ENCODE assay signal across 8 cellular contexts in the genomic region with DNA sequence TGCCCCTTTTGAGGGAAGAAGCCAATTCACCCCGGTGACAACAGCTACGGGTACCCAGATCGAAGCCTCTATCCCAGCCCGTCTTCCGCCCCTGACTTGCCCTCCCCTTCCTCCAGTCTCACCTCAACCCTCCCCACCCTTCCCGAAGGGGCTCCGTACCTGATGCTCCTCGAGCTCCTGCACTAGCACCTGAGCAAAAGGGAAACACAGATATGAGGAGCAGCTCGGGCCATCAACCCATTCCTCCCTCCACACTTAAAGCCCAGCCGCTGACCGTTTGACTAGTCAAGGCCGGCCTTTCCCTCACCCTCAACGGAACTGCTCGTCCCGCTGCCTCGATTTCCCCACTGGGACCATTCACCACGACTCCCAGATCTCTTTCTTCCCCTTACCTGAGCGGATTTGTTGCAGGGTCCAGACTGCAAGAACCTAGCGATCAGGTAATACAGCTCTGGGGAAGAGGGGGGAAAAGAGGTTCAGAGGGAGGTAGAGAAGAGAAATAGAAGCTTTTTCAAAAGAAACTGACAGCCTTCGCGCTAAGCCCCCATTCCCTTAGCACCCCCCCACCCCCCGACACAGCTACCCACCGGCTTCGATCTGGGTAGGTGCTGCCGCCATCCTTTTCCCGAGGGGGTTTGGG. TPM values are rescaled to one million over a fixed set of nuclear protein-coding genes. Genes with fewer than 3 reads are reported as not detected.
DNase-seq lines count a peak whose midpoint lies in the region; ATAC-seq and TF ChIP-seq lines count a peak whose summit lies in the region.

No MANE protein-coding gene starts in this region.

- peaks cover 29% of the 10 kb centered on the region for H3K4me1 ChIP-seq in OCI-LY7 (ENCODE audit: insufficient read depth, low read length, poor library complexity, severe bottlenecking)

- no peaks in the 10 kb centered on the region for H3K36me3 Mint-ChIP-seq in activated naive CD4-positive, alpha-beta T cell treated with anti-CD3 and anti-CD28 coated beads, Interleukin-2, amount 50 U/mL, for 24 hours
- peaks cover 1% of the 10 kb centered on the region for H3K36me3 Mint-ChIP-seq in progenitor cell of endocrine pancreas (ENCODE audit: insufficient read depth)

- H3K4me2 ChIP-seq in OCI-LY7 (ENCODE audit: low read length) = peak overlapping the region; percentile 90

- H3K27me3 Mint-ChIP-seq in activated naive CD4-positive, alpha-beta T cell treated with anti-CD3 and anti-CD28 coated beads, Interleukin-2, amount 50 U/mL, for 24 hours = no peaks in the 10 kb centered on the region
- H3K27me3 Mint-ChIP-seq in progenitor cell of endocrine pancreas = no peaks in the 10 kb centered on the region

- H4K20me1 ChIP-seq in OCI-LY7 (ENCODE audit: insufficient read depth, low read length) = no peaks in the 10 kb centered on the region

- H3K4me3 Mint-ChIP-seq in activated naive CD4-positive, alpha-beta T cell treated with anti-CD3 and anti-CD28 coated beads, Interleukin-2, amount 50 U/mL, for 24 hours = peak overlapping the region; percentile 96
- H3K4me3 Mint-ChIP-seq in progenitor cell of endocrine pancreas (ENCODE audit: low read depth) = peak overlapping the region; percentile 81

- CTCF ChIA-PET in OCI-LY7 (lab: Charles Lee; ENCODE audit: unreplicated experiment) = interaction anchor here (0.6 kb wide), 1 partner anchor 16 kb away, joined by 7 read pairs; no protein-coding TSS in a partner anchor

- H3K27ac ChIP-seq in OCI-LY7 (ENCODE audit: low read depth, low read length, poor library complexity, severe bottlenecking) = peak overlapping the region; percentile 78

- POLR2A ChIA-PET in OCI-LY7 (lab: Charles Lee) = interaction anchor here (0.7 to 2.8 kb wide), 5 partner anchors 10 to 1664 kb away, joined by 3 to 13 read pairs (median 5); a partner anchor contains a TSS

- peak overlapping the region; percentile 85 for H3K27ac Mint-ChIP-seq in activated naive CD4-positive, alpha-beta T cell treated with anti-CD3 and anti-CD28 coated beads, Interleukin-2, amount 50 U/mL, for 24 hours
- peak overlapping the region; percentile 90 for H3K27ac Mint-ChIP-seq in progenitor cell of endocrine pancreas

- H3K9me3 ChIP-seq in OCI-LY7 (ENCODE audit: low read length) = no peaks in the 10 kb centered on the region

- peak overlapping the region; percentile 92 for H3K4me3 ChIP-seq in OCI-LY7 (ENCODE audit: low read depth, low read length, poor library complexity, severe bottlenecking)

- no peaks in the 10 kb centered on the region for H3K9me3 Mint-ChIP-seq in activated naive CD4-positive, alpha-beta T cell treated with anti-CD3 and anti-CD28 coated beads, Interleukin-2, amount 50 U/mL, for 24 hours
- peaks cover 3% of the 10 kb centered on the region for H3K9me3 Mint-ChIP-seq in progenitor cell of endocrine pancreas (ENCODE audit: low read depth)

- H3K79me2 ChIP-seq in OCI-LY7 (ENCODE audit: insufficient read depth, low read depth, low read length) = peaks cover 48% of the 10 kb centered on the region

- ATAC-seq in left ventricle myocardium superior (peak; percentile 8), GM21619 (IDR thresholded peaks at IDR 0.05; ENCODE audit: unreplicated experiment) (no peak), GM18511 (IDR thresholded peaks at IDR 0.05; ENCODE audit: unreplicated experiment) (no peak)

- no TSS peak for BruUV-seq in OCI-LY7 (replicated peaks; lab: Mats Ljungman, UMichigan)

- no peaks in the 10 kb centered on the region for H3K9me2 ChIP-seq in OCI-LY7 (ENCODE audit: insufficient read depth, low read length)

- TF ChIP-seq CTCF in OCI-LY7 (conservative IDR thresholded peaks at IDR 0.05; ENCODE audit: low read length) = no peak
- no peak for TF ChIP-seq CTCF in progenitor cell of endocrine pancreas (IDR thresholded peaks at IDR 0.05; ENCODE audit: unreplicated experiment)

- intact Hi-C loops in OCI-LY7 (cut with micrococcal nuclease; ENCODE audit: unreplicated experiment) (loop anchor here (5.0 kb wide), 1 partner anchor 393 kb away; a partner anchor contains a TSS), left ventricle myocardium superior (cut with micrococcal nuclease) (no loop called here)

- H3K36me3 ChIP-seq in OCI-LY7 (ENCODE audit: insufficient read depth, low read length) = no peaks in the 10 kb centered on the region; the same call in 1 of the 2 replicates

- DNase-seq in NCI-H1417 (lab: John Stamatoyannopoulos, UW) (peak; percentile 2 to 62 (median 56)), NCI-H1417 treated with DMSO at 0.1 percent for 48 hours (lab: John Stamatoyannopoulos, UW) (no peak), OCI-LY7 (ENCODE audit: low spot score) (peak; percentile 43), left ventricle myocardium superior (peak; percentile 23), progenitor cell of endocrine pancreas (ENCODE audit: low spot score, unreplicated experiment) (no peak)

- peak overlapping the region; percentile 50; the same call in 1 of the 2 replicates for H2AFZ ChIP-seq in OCI-LY7 (ENCODE audit: low read length)

- H3K4me1 Mint-ChIP-seq in activated naive CD4-positive, alpha-beta T cell treated with anti-CD3 and anti-CD28 coated beads, Interleukin-2, amount 50 U/mL, for 24 hours = peaks cover 29% of the 10 kb centered on the region
- H3K4me1 Mint-ChIP-seq in progenitor cell of endocrine pancreas (ENCODE audit: low read depth) = peaks cover 4% of the 10 kb centered on the region

RNA-seq across cellular contexts. Expression of a gene that starts 0.7 kb away (rescaled TPM):
- total RNA-seq in OCI-LY7 (2014; rRNA removed; shearing (Covaris generic)) = 11.7 and 12.6 TPM in 2 replicates
- total RNA-seq in OCI-LY7 (2022) (26.1 and 29.4 TPM in 2 replicates), left ventricle myocardium superior (6.6 TPM), progenitor cell of endocrine pancreas (50.9 and 52.5 TPM in 2 replicates)

Comparison
In these comparisons a context has a peak if more than half of its experiments do, and no peak if none do; other contexts are left out.
1. DNase-seq: peak in NCI-H1417 (3 of 3), OCI-LY7 (single experiment) and left ventricle myocardium superior (single experiment); none in NCI-H1417 treated with DMSO at 0.1 percent for 48 hours (single experiment) and progenitor cell of endocrine pancreas (single experiment).